Comparison of ENCODE assay signal across 8 cellular contexts in the genomic region with DNA sequence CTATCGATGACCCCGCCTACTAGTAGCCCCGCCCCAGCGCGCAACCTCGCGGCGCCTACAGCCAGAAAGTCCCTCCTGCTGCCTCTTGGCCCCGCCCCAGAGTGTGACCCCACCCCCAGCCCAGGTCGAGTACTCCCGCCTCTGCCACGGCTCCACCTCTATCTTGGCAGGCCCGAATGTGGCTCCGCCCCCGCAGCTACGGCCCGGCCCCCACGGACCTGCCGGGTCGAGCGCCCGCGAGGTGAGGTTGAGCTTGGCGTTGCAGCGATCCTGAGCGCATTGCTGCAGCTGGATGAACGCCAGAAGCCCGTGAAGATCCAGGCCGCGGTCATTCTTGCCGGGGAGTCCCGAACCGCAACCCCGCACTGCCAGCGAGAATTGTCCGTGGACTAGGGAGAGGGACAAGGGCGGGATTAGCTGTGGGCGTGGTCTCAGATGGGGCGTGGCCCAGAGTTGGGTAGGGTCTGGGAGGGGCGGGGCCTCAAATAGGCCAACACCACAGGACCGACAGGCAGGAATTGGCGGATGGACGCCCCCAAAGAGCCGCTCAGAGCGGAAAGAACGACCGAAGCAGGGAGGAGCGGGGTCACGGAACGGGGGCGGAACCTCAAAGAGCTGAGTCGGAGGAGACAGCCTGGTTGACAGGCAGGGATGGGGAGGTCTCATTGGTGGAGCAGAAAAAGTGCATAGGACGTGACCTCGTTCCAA. TPM values are rescaled to one million over a fixed set of nuclear protein-coding genes. Genes with fewer than 3 reads are reported as not detected.
DNase-seq lines count a peak whose midpoint lies in the region; ATAC-seq and TF ChIP-seq lines count a peak whose summit lies in the region.

No MANE protein-coding gene starts in this region.

- DNase-seq in AG10803 (ENCODE audit: low read depth), result peak; percentile 85
- peak; percentile 84 for DNase-seq in NCI-H446 treated with DMSO at 0.1 percent for 48 hours (lab: John Stamatoyannopoulos, UW)
- peak; percentile 99 for DNase-seq in activated CD4-positive, alpha-beta T cell treated with anti-CD3 and anti-CD28 coated beads, Interleukin-2, amount 10 ng/mL, durations not matched to agents 7 days and 5 days
- peak; percentile 68 for DNase-seq in dedifferentiated amniotic fluid mesenchymal stem cell (ENCODE audit: extremely low spot score)
- DNase-seq in left lobe of liver (ENCODE audit: low spot score), result peak; percentile 98
- DNase-seq in stimulated activated CD4-positive, alpha-beta T cell treated with anti-CD3 and anti-CD28 coated beads, Interleukin-1b, Interleukin-23, amount 100 ng/mL, for 48 hours, result peak; percentile 99

- no peaks in the 10 kb centered on the region for H3K9me3 Mint-ChIP-seq in activated CD4-positive, alpha-beta T cell treated with anti-CD3 and anti-CD28 coated beads, Interleukin-2, amount 10 ng/mL, durations not matched to agents 7 days and 5 days

- H3K27ac Mint-ChIP-seq in activated CD4-positive, alpha-beta T cell treated with anti-CD3 and anti-CD28 coated beads, Interleukin-2, amount 10 ng/mL, durations not matched to agents 7 days and 5 days, result peak overlapping the region; percentile 98

- H3K4me1 Mint-ChIP-seq in activated CD4-positive, alpha-beta T cell treated with anti-CD3 and anti-CD28 coated beads, Interleukin-2, amount 10 ng/mL, durations not matched to agents 7 days and 5 days, result peaks cover 39% of the 10 kb centered on the region

- no peaks in the 10 kb centered on the region for H3K27me3 Mint-ChIP-seq in activated CD4-positive, alpha-beta T cell treated with anti-CD3 and anti-CD28 coated beads, Interleukin-2, amount 10 ng/mL, durations not matched to agents 7 days and 5 days

- no peak for TF ChIP-seq CTCF in AG10803 (conservative IDR thresholded peaks at IDR 0.05; ENCODE audit: low read length)

- CTCF ChIA-PET in activated CD4-positive, alpha-beta T cell treated with anti-CD3 and anti-CD28 coated beads, Interleukin-2, amount 10 ng/mL, durations not matched to agents 7 days and 5 days (lab: Charles Lee), result interaction anchor here (0.6 to 1.8 kb wide), 13 partner anchors 11 to 205 kb away, joined by 3 to 13 read pairs (median 5); a partner anchor contains a TSS

- ATAC-seq in GM18909 (IDR thresholded peaks at IDR 0.05; ENCODE audit: poor library complexity, unreplicated experiment) (peak; percentile 89), HG03196 (IDR thresholded peaks at IDR 0.05; ENCODE audit: unreplicated experiment) (peak; percentile 80), left lobe of liver (peak; percentile 94)

- no peaks in the 10 kb centered on the region for H3K36me3 Mint-ChIP-seq in activated CD4-positive, alpha-beta T cell treated with anti-CD3 and anti-CD28 coated beads, Interleukin-2, amount 10 ng/mL, durations not matched to agents 7 days and 5 days (ENCODE audit: low read depth)

- POLR2A ChIA-PET in activated CD4-positive, alpha-beta T cell treated with anti-CD3 and anti-CD28 coated beads, Interleukin-2, amount 10 ng/mL, durations not matched to agents 7 days and 5 days (lab: Charles Lee), result interaction anchor here (1.7 kb wide), 1 partner anchor 24 kb away, joined by 7 read pairs; no protein-coding TSS in a partner anchor

- peak overlapping the region; percentile 90 for H3K4me3 Mint-ChIP-seq in activated CD4-positive, alpha-beta T cell treated with anti-CD3 and anti-CD28 coated beads, Interleukin-2, amount 10 ng/mL, durations not matched to agents 7 days and 5 days

- peak overlapping the region; percentile 85 for H3K4me3 ChIP-seq in AG10803 (ENCODE audit: low read length)

RNA-seq across cellular contexts. Expression of a gene that starts 1.9 kb away (rescaled TPM):
- total RNA-seq in activated CD4-positive, alpha-beta T cell treated with anti-CD3 and anti-CD28 coated beads, Interleukin-2, amount 10 ng/mL, durations not matched to agents 7 days and 5 days, result under 1 TPM; 0.73 to 0.84 TPM
- 0.53 TPM for total RNA-seq in left lobe of liver

RNA-seq across cellular contexts. Expression of a gene that starts 41.0 kb away (rescaled TPM):
- total RNA-seq in activated CD4-positive, alpha-beta T cell treated with anti-CD3 and anti-CD28 coated beads, Interleukin-2, amount 10 ng/mL, durations not matched to agents 7 days and 5 days, result 10 to 100 TPM; 11.9 to 18.6 TPM
- total RNA-seq in left lobe of liver, result 17.7 TPM

RNA-seq across cellular contexts. Expression of a gene that starts 48.8 kb away (rescaled TPM):
- not detected for total RNA-seq in activated CD4-positive, alpha-beta T cell treated with anti-CD3 and anti-CD28 coated beads, Interleukin-2, amount 10 ng/mL, durations not matched to agents 7 days and 5 days
- total RNA-seq in left lobe of liver, result not detected

Comparison
In these comparisons a context has a peak if more than half of its experiments do, and no peak if none do; other contexts are left out.
1. Peak in every context shown above with its lines: DNase-seq, ATAC-seq and H3K4me3 ChIP-seq.